Comparison of ENCODE assay signal across 2 cellular contexts in the genomic region with DNA sequence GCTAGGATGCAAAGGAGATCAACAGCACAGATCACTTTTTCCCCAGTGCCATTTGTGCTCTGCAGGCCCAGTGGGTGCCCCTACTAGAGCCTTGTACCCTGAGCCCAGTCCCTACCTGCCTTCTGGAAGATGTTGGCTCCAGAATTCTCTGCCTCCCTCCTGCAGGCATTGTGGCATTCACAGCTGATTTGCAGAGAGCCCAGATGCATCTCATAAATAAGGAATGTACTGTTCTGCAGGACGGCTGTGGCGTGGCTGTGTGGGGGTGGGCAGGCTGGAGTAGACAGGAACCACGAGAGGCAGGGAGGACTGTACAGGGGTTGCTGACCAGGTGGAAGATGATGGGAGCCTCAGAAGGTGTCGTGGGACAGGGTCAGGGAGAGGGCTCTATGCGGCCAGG.
TF ChIP-seq lines count a peak whose summit lies in the region.

No MANE protein-coding gene starts in this region.

TF ChIP-seq in K562, 482 proteins besides CTCF, POLR2A, EP300 and RAD21:
- TF ChIP-seq MBD1 (CRISPR knock-in tag; IDR thresholded peaks at IDR 0.05), result no peak
- TF ChIP-seq, protein P1, sequence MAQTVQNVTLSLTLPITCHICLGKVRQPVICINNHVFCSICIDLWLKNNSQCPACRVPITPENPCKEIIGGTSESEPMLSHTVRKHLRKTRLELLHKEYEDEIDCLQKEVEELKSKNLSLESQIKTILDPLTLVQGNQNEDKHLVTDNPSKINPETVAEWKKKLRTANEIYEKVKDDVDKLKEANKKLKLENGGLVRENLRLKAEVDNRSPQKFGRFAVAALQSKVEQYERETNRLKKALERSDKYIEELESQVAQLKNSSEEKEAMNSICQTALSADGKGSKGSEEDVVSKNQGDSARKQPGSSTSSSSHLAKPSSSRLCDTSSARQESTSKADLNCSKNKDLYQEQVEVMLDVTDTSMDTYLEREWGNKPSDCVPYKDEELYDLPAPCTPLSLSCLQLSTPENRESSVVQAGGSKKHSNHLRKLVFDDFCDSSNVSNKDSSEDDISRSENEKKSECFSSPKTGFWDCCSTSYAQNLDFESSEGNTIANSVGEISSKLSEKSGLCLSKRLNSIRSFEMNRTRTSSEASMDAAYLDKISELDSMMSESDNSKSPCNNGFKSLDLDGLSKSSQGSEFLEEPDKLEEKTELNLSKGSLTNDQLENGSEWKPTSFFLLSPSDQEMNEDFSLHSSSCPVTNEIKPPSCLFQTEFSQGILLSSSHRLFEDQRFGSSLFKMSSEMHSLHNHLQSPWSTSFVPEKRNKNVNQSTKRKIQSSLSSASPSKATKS (CRISPR knock-in tag; IDR thresholded peaks at IDR 0.05), result no peak
- no peak for TF ChIP-seq CBX1 (IDR thresholded peaks at IDR 0.05; ENCODE audit: low read depth)
- TF ChIP-seq, protein P2, sequence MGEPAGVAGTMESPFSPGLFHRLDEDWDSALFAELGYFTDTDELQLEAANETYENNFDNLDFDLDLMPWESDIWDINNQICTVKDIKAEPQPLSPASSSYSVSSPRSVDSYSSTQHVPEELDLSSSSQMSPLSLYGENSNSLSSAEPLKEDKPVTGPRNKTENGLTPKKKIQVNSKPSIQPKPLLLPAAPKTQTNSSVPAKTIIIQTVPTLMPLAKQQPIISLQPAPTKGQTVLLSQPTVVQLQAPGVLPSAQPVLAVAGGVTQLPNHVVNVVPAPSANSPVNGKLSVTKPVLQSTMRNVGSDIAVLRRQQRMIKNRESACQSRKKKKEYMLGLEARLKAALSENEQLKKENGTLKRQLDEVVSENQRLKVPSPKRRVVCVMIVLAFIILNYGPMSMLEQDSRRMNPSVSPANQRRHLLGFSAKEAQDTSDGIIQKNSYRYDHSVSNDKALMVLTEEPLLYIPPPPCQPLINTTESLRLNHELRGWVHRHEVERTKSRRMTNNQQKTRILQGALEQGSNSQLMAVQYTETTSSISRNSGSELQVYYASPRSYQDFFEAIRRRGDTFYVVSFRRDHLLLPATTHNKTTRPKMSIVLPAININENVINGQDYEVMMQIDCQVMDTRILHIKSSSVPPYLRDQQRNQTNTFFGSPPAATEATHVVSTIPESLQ (CRISPR knock-in tag; IDR thresholded peaks at IDR 0.05), result no peak
- TF ChIP-seq CAMTA2 (CRISPR knock-in tag; conservative IDR thresholded peaks at IDR 0.05), result no peak
- TF ChIP-seq MAFG (tag; conservative IDR thresholded peaks at IDR 0.05), result no peak
- no peak for TF ChIP-seq CBX5 (IDR thresholded peaks at IDR 0.05; ENCODE audit: borderline replicate concordance, low read depth)
- TF ChIP-seq, protein P3, sequence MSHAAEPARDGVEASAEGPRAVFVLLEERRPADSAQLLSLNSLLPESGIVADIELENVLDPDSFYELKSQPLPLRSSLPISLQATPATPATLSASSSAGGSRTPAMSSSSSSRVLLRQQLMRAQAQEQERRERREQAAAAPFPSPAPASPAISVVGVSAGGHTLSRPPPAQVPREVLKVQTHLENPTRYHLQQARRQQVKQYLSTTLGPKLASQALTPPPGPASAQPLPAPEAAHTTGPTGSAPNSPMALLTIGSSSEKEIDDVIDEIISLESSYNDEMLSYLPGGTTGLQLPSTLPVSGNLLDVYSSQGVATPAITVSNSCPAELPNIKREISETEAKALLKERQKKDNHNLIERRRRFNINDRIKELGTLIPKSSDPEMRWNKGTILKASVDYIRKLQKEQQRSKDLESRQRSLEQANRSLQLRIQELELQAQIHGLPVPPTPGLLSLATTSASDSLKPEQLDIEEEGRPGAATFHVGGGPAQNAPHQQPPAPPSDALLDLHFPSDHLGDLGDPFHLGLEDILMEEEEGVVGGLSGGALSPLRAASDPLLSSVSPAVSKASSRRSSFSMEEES (CRISPR knock-in tag; IDR thresholded peaks at IDR 0.05), result no peak
- no peak for TF ChIP-seq ZBTB33 (CRISPR knock-in tag; IDR thresholded peaks at IDR 0.05)
- no peak for TF ChIP-seq FOXA3 (CRISPR knock-in tag; conservative IDR thresholded peaks at IDR 0.05 in 1 of 2, IDR thresholded peaks at IDR 0.05 in 1 of 2)
- no peak for TF ChIP-seq CEBPG (CRISPR knock-in tag; IDR thresholded peaks at IDR 0.05)
- TF ChIP-seq CEBPG (tag; conservative IDR thresholded peaks at IDR 0.05 in 1 of 2, IDR thresholded peaks at IDR 0.05 in 1 of 2), result no peak

TF ChIP-seq in neural cell, 6 proteins besides CTCF, POLR2A, EP300 and RAD21:
- no peak for TF ChIP-seq MXI1 (conservative IDR thresholded peaks at IDR 0.05; ENCODE audit: poor library complexity, severe bottlenecking)
- TF ChIP-seq SMC3 (conservative IDR thresholded peaks at IDR 0.05; ENCODE audit: poor library complexity), result no peak
- TF ChIP-seq, protein P4, sequence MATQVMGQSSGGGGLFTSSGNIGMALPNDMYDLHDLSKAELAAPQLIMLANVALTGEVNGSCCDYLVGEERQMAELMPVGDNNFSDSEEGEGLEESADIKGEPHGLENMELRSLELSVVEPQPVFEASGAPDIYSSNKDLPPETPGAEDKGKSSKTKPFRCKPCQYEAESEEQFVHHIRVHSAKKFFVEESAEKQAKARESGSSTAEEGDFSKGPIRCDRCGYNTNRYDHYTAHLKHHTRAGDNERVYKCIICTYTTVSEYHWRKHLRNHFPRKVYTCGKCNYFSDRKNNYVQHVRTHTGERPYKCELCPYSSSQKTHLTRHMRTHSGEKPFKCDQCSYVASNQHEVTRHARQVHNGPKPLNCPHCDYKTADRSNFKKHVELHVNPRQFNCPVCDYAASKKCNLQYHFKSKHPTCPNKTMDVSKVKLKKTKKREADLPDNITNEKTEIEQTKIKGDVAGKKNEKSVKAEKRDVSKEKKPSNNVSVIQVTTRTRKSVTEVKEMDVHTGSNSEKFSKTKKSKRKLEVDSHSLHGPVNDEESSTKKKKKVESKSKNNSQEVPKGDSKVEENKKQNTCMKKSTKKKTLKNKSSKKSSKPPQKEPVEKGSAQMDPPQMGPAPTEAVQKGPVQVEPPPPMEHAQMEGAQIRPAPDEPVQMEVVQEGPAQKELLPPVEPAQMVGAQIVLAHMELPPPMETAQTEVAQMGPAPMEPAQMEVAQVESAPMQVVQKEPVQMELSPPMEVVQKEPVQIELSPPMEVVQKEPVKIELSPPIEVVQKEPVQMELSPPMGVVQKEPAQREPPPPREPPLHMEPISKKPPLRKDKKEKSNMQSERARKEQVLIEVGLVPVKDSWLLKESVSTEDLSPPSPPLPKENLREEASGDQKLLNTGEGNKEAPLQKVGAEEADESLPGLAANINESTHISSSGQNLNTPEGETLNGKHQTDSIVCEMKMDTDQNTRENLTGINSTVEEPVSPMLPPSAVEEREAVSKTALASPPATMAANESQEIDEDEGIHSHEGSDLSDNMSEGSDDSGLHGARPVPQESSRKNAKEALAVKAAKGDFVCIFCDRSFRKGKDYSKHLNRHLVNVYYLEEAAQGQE (IDR thresholded peaks at IDR 0.05; ENCODE audit: borderline replicate concordance), result no peak
- no peak for TF ChIP-seq TAF1 (IDR thresholded peaks at IDR 0.05; ENCODE audit: low read depth)
- no peak for TF ChIP-seq POLR2AphosphoS5 (IDR thresholded peaks at IDR 0.05)
- TF ChIP-seq EZH2 (IDR thresholded peaks at IDR 0.05; ENCODE audit: borderline replicate concordance, insufficient read depth, low read length, poor library complexity, severe bottlenecking), result no peak
